ENCODE assay signal across 1 cellular context in the genomic region with DNA sequence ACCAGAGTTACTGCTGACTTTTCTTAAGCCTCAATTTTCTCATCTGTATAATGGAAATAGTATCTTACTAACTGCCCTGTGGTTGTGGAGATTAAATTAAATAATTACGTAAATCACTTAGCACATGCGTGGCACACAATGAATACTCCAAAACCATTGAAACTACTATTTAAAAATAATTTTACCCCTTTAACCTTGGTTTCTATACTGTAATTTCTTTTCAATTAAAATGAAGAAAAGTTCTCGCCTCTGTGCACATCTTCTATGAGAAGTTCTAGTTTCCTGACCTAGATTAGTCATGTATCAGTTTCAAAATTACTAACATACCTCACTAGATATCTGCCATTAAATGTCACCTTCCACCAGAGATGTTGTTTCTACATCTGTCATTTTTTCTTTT.
TF ChIP-seq lines count a peak whose summit lies in the region.

No MANE protein-coding gene starts in this region.

TF ChIP-seq in GM12878, 131 proteins besides CTCF, POLR2A, EP300 and RAD21 (continued from another document):
- TF ChIP-seq ATF2 (IDR thresholded peaks at IDR 0.05; ENCODE audit: low read length) (peak; percentile 66; the same call in 1 of the 2 replicates), RUNX3 (IDR thresholded peaks at IDR 0.05; ENCODE audit: low read length) (peak; percentile 66), BMI1 (IDR thresholded peaks at IDR 0.05; ENCODE audit: borderline replicate concordance) (peak; percentile 70), NFIC (IDR thresholded peaks at IDR 0.05; ENCODE audit: low read depth, low read length) (peak; percentile 69; the same call in 1 of the 2 replicates), ZNF217 (IDR thresholded peaks at IDR 0.05) (peak; percentile 95), WRNIP1 (IDR thresholded peaks at IDR 0.05; ENCODE audit: borderline replicate concordance, low read depth, low read length) (no peak), MTA2 (IDR thresholded peaks at IDR 0.05; ENCODE audit: low read depth) (peak; percentile 98), IKZF1 (conservative IDR thresholded peaks at IDR 0.05) (0 out of 2 replicates have a peak, but pooled peaks have one; percentile 20), ZNF24 (IDR thresholded peaks at IDR 0.05) (0 out of 2 replicates have a peak, but pooled peaks have one; percentile 56), DPF2 (IDR thresholded peaks at IDR 0.05) (peak; percentile 78), REST (IDR thresholded peaks at IDR 0.05; ENCODE audit: low read depth, low read length) (no peak), ZSCAN29 (IDR thresholded peaks at IDR 0.05) (no peak), BCL11A (IDR thresholded peaks at IDR 0.05; ENCODE audit: low read depth, low read length) (peak; percentile 68), ZNF384 (IDR thresholded peaks at IDR 0.05; ENCODE audit: borderline replicate concordance, low read depth, low read length) (no peak), FOS (IDR thresholded peaks at IDR 0.05; ENCODE audit: borderline replicate concordance, extremely low read depth, insufficient read length) (no peak), ASH2L (IDR thresholded peaks at IDR 0.05; ENCODE audit: borderline replicate concordance, low read depth) (no peak), SRF (IDR thresholded peaks at IDR 0.05; ENCODE audit: low read depth in 2 of 2, low read length in 2 of 2) (no peak), STAT3 (IDR thresholded peaks at IDR 0.05; ENCODE audit: low read depth, low read length) (no peak), NFXL1 (IDR thresholded peaks at IDR 0.05; ENCODE audit: borderline replicate concordance) (no peak), NR2F1 (conservative IDR thresholded peaks at IDR 0.05) (peak; percentile 96), SP1 (IDR thresholded peaks at IDR 0.05; ENCODE audit: low read depth, low read length) (no peak), BACH1 (IDR thresholded peaks at IDR 0.05; ENCODE audit: borderline replicate concordance) (peak; percentile 45; the same call in 1 of the 2 replicates), PKNOX1 (IDR thresholded peaks at IDR 0.05) (peak; percentile 40; the same call in 1 of the 2 replicates), HDGF (IDR thresholded peaks at IDR 0.05) (no peak), POLR2AphosphoS5 (IDR thresholded peaks at IDR 0.05; ENCODE audit: low read length) (no peak), MXI1 (IDR thresholded peaks at IDR 0.05; ENCODE audit: low read depth, low read length) (no peak), SREBF2 (IDR thresholded peaks at IDR 0.05; ENCODE audit: low read length) (no peak), FOXM1 (IDR thresholded peaks at IDR 0.05; ENCODE audit: low read depth, low read length) (peak; percentile 52; the same call in 1 of the 2 replicates), BRCA1 (IDR thresholded peaks at IDR 0.05; ENCODE audit: low read depth, low read length) (no peak), ATF7 (IDR thresholded peaks at IDR 0.05; ENCODE audit: low read depth) (peak; percentile 86), POU2F2 (IDR thresholded peaks at IDR 0.05; ENCODE audit: borderline replicate concordance, low read depth, low read length) (no peak), TCF3 (IDR thresholded peaks at IDR 0.05; ENCODE audit: borderline replicate concordance, insufficient read depth, low read depth, low read length) (no peak), NFYA (IDR thresholded peaks at IDR 0.05; ENCODE audit: borderline replicate concordance, low read depth, low read length) (no peak), RAD51 (IDR thresholded peaks at IDR 0.05) (no peak), SKIL (IDR thresholded peaks at IDR 0.05; ENCODE audit: low read depth, poor library complexity, severe bottlenecking) (peak; percentile 56), BHLHE40 (IDR thresholded peaks at IDR 0.05; ENCODE audit: borderline replicate concordance in 1 of 2, low read depth in 2 of 2, low read length in 1 of 2) (peak; percentile 42 to 62; a peak in 2 of 4 replicates), CBFB (IDR thresholded peaks at IDR 0.05; ENCODE audit: low read depth) (no peak), ESRRA (IDR thresholded peaks at IDR 0.05; ENCODE audit: low read length) (no peak), EZH2 (IDR thresholded peaks at IDR 0.05; ENCODE audit: borderline replicate concordance, control insufficient read depth, low read depth, low read length) (no peak), JUNB (IDR thresholded peaks at IDR 0.05) (peak; percentile 83), HDAC2 (IDR thresholded peaks at IDR 0.05) (no peak)
- TF ChIP-seq, protein P1, sequence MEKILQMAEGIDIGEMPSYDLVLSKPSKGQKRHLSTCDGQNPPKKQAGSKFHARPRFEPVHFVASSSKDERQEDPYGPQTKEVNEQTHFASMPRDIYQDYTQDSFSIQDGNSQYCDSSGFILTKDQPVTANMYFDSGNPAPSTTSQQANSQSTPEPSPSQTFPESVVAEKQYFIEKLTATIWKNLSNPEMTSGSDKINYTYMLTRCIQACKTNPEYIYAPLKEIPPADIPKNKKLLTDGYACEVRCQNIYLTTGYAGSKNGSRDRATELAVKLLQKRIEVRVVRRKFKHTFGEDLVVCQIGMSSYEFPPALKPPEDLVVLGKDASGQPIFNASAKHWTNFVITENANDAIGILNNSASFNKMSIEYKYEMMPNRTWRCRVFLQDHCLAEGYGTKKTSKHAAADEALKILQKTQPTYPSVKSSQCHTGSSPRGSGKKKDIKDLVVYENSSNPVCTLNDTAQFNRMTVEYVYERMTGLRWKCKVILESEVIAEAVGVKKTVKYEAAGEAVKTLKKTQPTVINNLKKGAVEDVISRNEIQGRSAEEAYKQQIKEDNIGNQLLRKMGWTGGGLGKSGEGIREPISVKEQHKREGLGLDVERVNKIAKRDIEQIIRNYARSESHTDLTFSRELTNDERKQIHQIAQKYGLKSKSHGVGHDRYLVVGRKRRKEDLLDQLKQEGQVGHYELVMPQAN (conservative IDR thresholded peaks at IDR 0.05), result no peak
- TF ChIP-seq, protein P2, sequence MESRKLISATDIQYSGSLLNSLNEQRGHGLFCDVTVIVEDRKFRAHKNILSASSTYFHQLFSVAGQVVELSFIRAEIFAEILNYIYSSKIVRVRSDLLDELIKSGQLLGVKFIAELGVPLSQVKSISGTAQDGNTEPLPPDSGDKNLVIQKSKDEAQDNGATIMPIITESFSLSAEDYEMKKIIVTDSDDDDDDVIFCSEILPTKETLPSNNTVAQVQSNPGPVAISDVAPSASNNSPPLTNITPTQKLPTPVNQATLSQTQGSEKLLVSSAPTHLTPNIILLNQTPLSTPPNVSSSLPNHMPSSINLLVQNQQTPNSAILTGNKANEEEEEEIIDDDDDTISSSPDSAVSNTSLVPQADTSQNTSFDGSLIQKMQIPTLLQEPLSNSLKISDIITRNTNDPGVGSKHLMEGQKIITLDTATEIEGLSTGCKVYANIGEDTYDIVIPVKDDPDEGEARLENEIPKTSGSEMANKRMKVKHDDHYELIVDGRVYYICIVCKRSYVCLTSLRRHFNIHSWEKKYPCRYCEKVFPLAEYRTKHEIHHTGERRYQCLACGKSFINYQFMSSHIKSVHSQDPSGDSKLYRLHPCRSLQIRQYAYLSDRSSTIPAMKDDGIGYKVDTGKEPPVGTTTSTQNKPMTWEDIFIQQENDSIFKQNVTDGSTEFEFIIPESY (IDR thresholded peaks at IDR 0.05), result no peak
- TF ChIP-seq, protein P3, sequence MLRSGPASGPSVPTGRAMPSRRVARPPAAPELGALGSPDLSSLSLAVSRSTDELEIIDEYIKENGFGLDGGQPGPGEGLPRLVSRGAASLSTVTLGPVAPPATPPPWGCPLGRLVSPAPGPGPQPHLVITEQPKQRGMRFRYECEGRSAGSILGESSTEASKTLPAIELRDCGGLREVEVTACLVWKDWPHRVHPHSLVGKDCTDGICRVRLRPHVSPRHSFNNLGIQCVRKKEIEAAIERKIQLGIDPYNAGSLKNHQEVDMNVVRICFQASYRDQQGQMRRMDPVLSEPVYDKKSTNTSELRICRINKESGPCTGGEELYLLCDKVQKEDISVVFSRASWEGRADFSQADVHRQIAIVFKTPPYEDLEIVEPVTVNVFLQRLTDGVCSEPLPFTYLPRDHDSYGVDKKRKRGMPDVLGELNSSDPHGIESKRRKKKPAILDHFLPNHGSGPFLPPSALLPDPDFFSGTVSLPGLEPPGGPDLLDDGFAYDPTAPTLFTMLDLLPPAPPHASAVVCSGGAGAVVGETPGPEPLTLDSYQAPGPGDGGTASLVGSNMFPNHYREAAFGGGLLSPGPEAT (IDR thresholded peaks at IDR 0.05; ENCODE audit: low read depth), result peak; percentile 55; the same call in 1 of the 2 replicates
